In the genomic region with DNA sequence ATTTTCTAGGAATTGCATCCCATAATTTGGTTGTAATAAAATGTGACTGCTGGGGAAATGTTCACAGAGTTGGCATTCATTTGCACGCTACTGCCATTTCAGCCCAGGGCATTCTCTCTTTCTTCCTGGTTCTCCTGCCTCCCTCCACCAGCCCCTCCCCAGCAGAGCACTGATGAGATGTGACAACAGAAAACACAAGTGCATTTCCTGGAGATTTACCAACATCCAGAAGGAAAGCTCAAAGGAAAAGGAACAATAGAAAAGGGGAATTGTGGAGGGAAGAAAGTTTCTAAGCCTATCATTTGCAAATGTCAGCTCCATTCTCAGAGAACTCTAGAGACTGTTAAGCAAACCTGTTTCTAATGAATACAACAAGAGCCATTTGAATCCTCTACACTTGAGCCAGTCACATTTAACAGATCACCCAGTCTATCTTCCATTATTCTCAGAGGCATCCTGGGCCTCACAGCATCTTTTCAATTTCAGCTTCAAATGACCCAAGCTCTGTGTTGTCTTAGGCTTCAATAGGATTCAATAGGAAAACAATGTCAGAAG, we compare ENCODE assay signal across 26 cellular contexts.
"Had no signal": no experiment of that assay in that cellular context is flagged by ENCODE, and none has a peak within 500 bp of the region (broad histone marks: within the 10 kb centered on the region; RNA-seq: fewer than 3 reads in every experiment).

No MANE protein-coding gene starts in this region.

- H3K4me3 Mint-ChIP-seq: dendritic cell treated with granulocyte-macrophage colony-stimulating factor and Interleukin-4, amounts not matched to agents 40 ng/mL and 50 ng/mL, for 4 days; natural killer cell; stimulated activated effector memory CD8-positive, alpha-beta T cell treated with anti-CD3 and anti-CD28 coated beads, Interleukin-12 subunit alpha, Interleukin-12 subunit beta, amount 100 ng/mL, for 72 hours; type B pancreatic cell had no signal

- DNase-seq: colonic mucosa; effector CD8-positive, alpha-beta T cell; foreskin melanocyte; glutamatergic neuron; heart right ventricle; hippocampal formation; left ventricle myocardium superior; lower lobe of right lung; natural killer cell; occipital lobe; ovary; posterior cingulate gyrus; psoas muscle; right cardiac atrium; sigmoid colon; stimulated activated CD4-positive, alpha-beta T cell treated with anti-CD3 and anti-CD28 coated beads, Interleukin-2, amount 100 ng/mL, for 24 hours; stimulated activated CD4-positive, alpha-beta T cell treated with anti-CD3 and anti-CD28 coated beads, Interleukin-4, amount 100 ng/mL, for 24 hours; stimulated activated naive CD4-positive, alpha-beta T cell treated with Interleukin-2 at 50 U/mL for 16 hours; stomach; thyroid gland had no signal

- H3K4me3 ChIP-seq: colonic mucosa, esophagus muscularis mucosa, heart right ventricle, lower lobe of right lung, ovary, psoas muscle, sigmoid colon, stomach, thyroid gland had no signal

- H3K36me3 ChIP-seq: colonic mucosa, esophagus muscularis mucosa, heart right ventricle, lower lobe of right lung, ovary, sigmoid colon, stomach, thyroid gland had no signal

- H3K27ac ChIP-seq: colonic mucosa, esophagus muscularis mucosa, heart right ventricle, lower lobe of right lung, ovary, psoas muscle, sigmoid colon, stomach, thyroid gland had no signal

- H3K4me1 Mint-ChIP-seq: natural killer cell; stimulated activated effector memory CD8-positive, alpha-beta T cell treated with anti-CD3 and anti-CD28 coated beads, Interleukin-12 subunit alpha, Interleukin-12 subunit beta, amount 100 ng/mL, for 72 hours had no signal

- H3K36me3 Mint-ChIP-seq: natural killer cell; stimulated activated effector memory CD8-positive, alpha-beta T cell treated with anti-CD3 and anti-CD28 coated beads, Interleukin-12 subunit alpha, Interleukin-12 subunit beta, amount 100 ng/mL, for 72 hours; type B pancreatic cell had no signal

- H3K4me1 ChIP-seq: colonic mucosa, esophagus muscularis mucosa, heart right ventricle, lower lobe of right lung, psoas muscle, sigmoid colon, stomach, thyroid gland had no signal

- H3K27ac Mint-ChIP-seq: dendritic cell treated with granulocyte-macrophage colony-stimulating factor and Interleukin-4, amounts not matched to agents 40 ng/mL and 50 ng/mL, for 4 days; natural killer cell; stimulated activated effector memory CD8-positive, alpha-beta T cell treated with anti-CD3 and anti-CD28 coated beads, Interleukin-12 subunit alpha, Interleukin-12 subunit beta, amount 100 ng/mL, for 72 hours; type B pancreatic cell had no signal

- H3K27me3 ChIP-seq: colonic mucosa, esophagus muscularis mucosa, heart right ventricle, ovary, sigmoid colon, stomach, thyroid gland had no signal

- H3K27me3 Mint-ChIP-seq: dendritic cell treated with granulocyte-macrophage colony-stimulating factor and Interleukin-4, amounts not matched to agents 40 ng/mL and 50 ng/mL, for 4 days; type B pancreatic cell had no signal

- H3K9me3 ChIP-seq: colonic mucosa, lower lobe of right lung, ovary, psoas muscle, sigmoid colon, thyroid gland had no signal

- FAIRE-seq: endothelial cell of umbilical vein, keratinocyte had no signal
